In the genomic region with DNA sequence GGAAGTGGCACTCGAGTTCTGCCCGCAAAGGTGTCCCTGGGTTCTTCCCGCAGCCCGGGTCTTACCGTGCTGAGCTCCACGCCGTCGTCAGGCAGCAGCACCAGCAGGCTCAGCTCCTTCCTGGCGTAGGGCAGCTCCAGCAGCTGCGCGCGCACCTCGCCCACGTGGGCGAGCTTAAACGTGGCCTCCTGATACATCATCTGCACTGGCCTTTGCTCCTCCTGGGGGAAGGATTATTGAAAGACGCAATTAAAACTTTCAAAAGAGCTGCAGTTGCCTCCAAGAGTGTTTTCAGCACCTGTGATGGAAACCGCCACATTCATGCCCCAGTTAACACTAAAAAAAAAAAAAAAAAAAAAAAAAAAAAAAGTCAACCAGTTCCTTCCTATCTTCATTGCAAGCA, we compare ENCODE assay signal across 8 cellular contexts. TPM values are rescaled to one million over a fixed set of nuclear protein-coding genes. Genes with fewer than 3 reads are reported as not detected.
A peak's percentile ranks its signal among the peaks of the same experiment; 100 is the strongest.
DNase-seq lines count a peak whose midpoint lies in the region; ATAC-seq and TF ChIP-seq lines count a peak whose summit lies in the region.

No MANE protein-coding gene starts in this region.

- POLR2A ChIA-PET in SK-N-SH (lab: Yijun Ruan, JAX) = no interaction called here

- H3K27me3 ChIP-seq in Peyer's patch = no peaks in the 10 kb centered on the region
- no peaks in the 10 kb centered on the region for H3K27me3 ChIP-seq in SK-N-SH (ENCODE audit: insufficient read depth)

- no peaks in the 10 kb centered on the region for H4K20me1 ChIP-seq in SK-N-SH (ENCODE audit: insufficient read depth)

- H3K4me3 Mint-ChIP-seq in activated naive CD8-positive, alpha-beta T cell = peak overlapping the region; percentile 77

- TF ChIP-seq POLR2A in Peyer's patch (IDR thresholded peaks at IDR 0.05) = no peak

- H3K27ac Mint-ChIP-seq in activated naive CD8-positive, alpha-beta T cell = peak overlapping the region; percentile 87

- no peaks in the 10 kb centered on the region for H3K27me3 Mint-ChIP-seq in activated naive CD8-positive, alpha-beta T cell

- H3K36me3 ChIP-seq in Peyer's patch (peaks cover 0 to 50% (median 0%) of the 10 kb centered on the region in 3 donors), SK-N-SH (replicated peaks in 1 of 2; ENCODE audit: control insufficient read depth in 1 of 2, insufficient read depth in 2 of 2, low read length in 1 of 2) (no peaks in the 10 kb centered on the region)

- H3K4me1 ChIP-seq in Peyer's patch = no peaks in the 10 kb centered on the region
- no peaks in the 10 kb centered on the region for H3K4me1 ChIP-seq in SK-N-SH (ENCODE audit: control insufficient read depth in 1 of 2, insufficient read depth in 2 of 2, low read depth in 1 of 2, low read length in 1 of 2)

- H3K9ac ChIP-seq in SK-N-SH = no peak overlapping the region

- ATAC-seq in HG02759 (IDR thresholded peaks at IDR 0.05; ENCODE audit: unreplicated experiment) = no peak

- CTCF ChIA-PET in SK-N-SH (lab: Yijun Ruan, JAX) = interaction anchor here (1.3 kb wide), 1 partner anchor 60 kb away, joined by 4 read pairs; no protein-coding TSS in a partner anchor

- no peaks in the 10 kb centered on the region for H3K9me3 ChIP-seq in Peyer's patch
- no peaks in the 10 kb centered on the region for H3K9me3 ChIP-seq in SK-N-SH

- TF ChIP-seq CTCF in GM20000 (IDR thresholded peaks at IDR 0.05; ENCODE audit: extremely low read depth, missing control alignments) = no peak
- TF ChIP-seq CTCF in Peyer's patch (IDR thresholded peaks at IDR 0.05) = no peak
- TF ChIP-seq CTCF in SK-N-SH (IDR thresholded peaks at IDR 0.05) = no peak

- H3K79me2 ChIP-seq in SK-N-SH (ENCODE audit: insufficient read depth) = no peaks in the 10 kb centered on the region

- no peak overlapping the region for H3K4me2 ChIP-seq in SK-N-SH

- TF ChIP-seq RAD21 in SK-N-SH (IDR thresholded peaks at IDR 0.05; ENCODE audit: low read length) = no peak

- WGBS in SK-N-SH (ENCODE audit: low lambda C conversion rate) = 86% methylated on average over 18 of the region's 18 CpGs

- no peaks in the 10 kb centered on the region for H3K9me3 Mint-ChIP-seq in activated naive CD8-positive, alpha-beta T cell (ENCODE audit: low read depth)

- no peaks in the 10 kb centered on the region for H3F3A ChIP-seq in SK-N-SH (replicated peaks; ENCODE audit: insufficient read depth)

- peaks cover 40% of the 10 kb centered on the region for H3K36me3 Mint-ChIP-seq in activated naive CD8-positive, alpha-beta T cell

- no peak for TF ChIP-seq EP300 in SK-N-SH (IDR thresholded peaks at IDR 0.05; ENCODE audit: borderline replicate concordance in 1 of 2, low read depth in 1 of 2, low read length in 1 of 2)

- H3K9me2 ChIP-seq in SK-N-SH = no peaks in the 10 kb centered on the region

- peak overlapping the region; percentile 3 to 76 (median 38) for H3K27ac ChIP-seq in Peyer's patch
- H3K27ac ChIP-seq in SK-N-SH (ENCODE audit: low read depth in 2 of 2, low read length in 1 of 2) = no peak overlapping the region

- peaks cover 71% of the 10 kb centered on the region for H3K4me1 Mint-ChIP-seq in activated naive CD8-positive, alpha-beta T cell (ENCODE audit: low read depth)

- peak; percentile 49 for DNase-seq in GM20000 (ENCODE audit: low spot score)
- DNase-seq in Peyer's patch = peak; percentile 57 to 91 (median 88)
- DNase-seq in stimulated activated CD8-positive, alpha-beta memory T cell treated with anti-CD3 and anti-CD28 coated beads, Interleukin-2, amount 100 ng/mL, for 48 hours (ENCODE audit: low read depth in 2 of 2) = peak; percentile 42 to 55
- DNase-seq in NCI-H2081 (lab: John Stamatoyannopoulos, UW) = no peak
- no peak for DNase-seq in NCI-H1694 (lab: John Stamatoyannopoulos, UW)
- DNase-seq in SK-N-SH = no peak

- no peak overlapping the region for H2AFZ ChIP-seq in SK-N-SH (ENCODE audit: low read depth)

- H3K4me3 ChIP-seq in Peyer's patch (peak overlapping the region in 1 of 4 donors; percentile 19), SK-N-SH (ENCODE audit: low read depth in 2 of 2, low read length in 1 of 2) (no peak overlapping the region)

TF ChIP-seq in SK-N-SH, 30 proteins besides CTCF, POLR2A, EP300 and RAD21:
- TF ChIP-seq MXI1 (IDR thresholded peaks at IDR 0.05; ENCODE audit: low read depth, low read length) (no peak), YY1 (IDR thresholded peaks at IDR 0.05; ENCODE audit: low read depth) (no peak), RCOR1 (IDR thresholded peaks at IDR 0.05; ENCODE audit: low read length) (no peak), CHD2 (IDR thresholded peaks at IDR 0.05; ENCODE audit: low read length, partially characterized antibody) (no peak), RXRA (IDR thresholded peaks at IDR 0.05; ENCODE audit: borderline replicate concordance, low read depth) (no peak), NRF1 (IDR thresholded peaks at IDR 0.05; ENCODE audit: low read depth, low read length) (no peak)

RNA-seq across cellular contexts. Expression of a gene that starts 11.3 kb away (rescaled TPM):
- 10 to 100 TPM in 1 of 4 donors, 1 to 10 TPM in 3; 2.9 to 13.2 (median 4.0) TPM for total RNA-seq in Peyer's patch
- 0.19 and 0.28 TPM in 2 replicates for polyA plus RNA-seq in SK-N-SH (2012; rRNA removed)
- polyA plus RNA-seq in SK-N-SH (2012; cell fraction: cytosol; rRNA removed) = 0.19 and 0.24 TPM in 2 replicates
- 0.19 and 0.23 TPM in 2 replicates for polyA plus RNA-seq in SK-N-SH (2012; cell fraction: nucleus; rRNA removed)

RNA-seq across cellular contexts. Expression of a gene that starts 50.1 kb away (rescaled TPM):
- 100 to 1,000 TPM in 1 of 4 donors, 10 to 100 TPM in 3; 58.6 to 122 (median 86.4) TPM for total RNA-seq in Peyer's patch
- polyA plus RNA-seq in SK-N-SH (2012; rRNA removed) = 9.4 and 10.9 TPM in 2 replicates
- 13.1 and 18.2 TPM in 2 replicates for polyA plus RNA-seq in SK-N-SH (2012; cell fraction: cytosol; rRNA removed)
- polyA plus RNA-seq in SK-N-SH (2012; cell fraction: nucleus; rRNA removed) = 5.6 and 10.4 TPM in 2 replicates

Comparison
In these comparisons a context has a peak if more than half of its experiments do, and no peak if none do; other contexts are left out.
1. DNase-seq: peak in GM20000 (single experiment), Peyer's patch (3 of 3) and stimulated activated CD8-positive, alpha-beta memory T cell treated with anti-CD3 and anti-CD28 coated beads, Interleukin-2, amount 100 ng/mL, for 48 hours (2 of 2); none in NCI-H2081 (0 of 2), NCI-H1694 (single experiment) and SK-N-SH (single experiment).
2. H3K27ac ChIP-seq: peak in Peyer's patch (4 of 4); none in SK-N-SH (0 of 2).